ENCODE assay signal across 16 cellular contexts in the genomic region with DNA sequence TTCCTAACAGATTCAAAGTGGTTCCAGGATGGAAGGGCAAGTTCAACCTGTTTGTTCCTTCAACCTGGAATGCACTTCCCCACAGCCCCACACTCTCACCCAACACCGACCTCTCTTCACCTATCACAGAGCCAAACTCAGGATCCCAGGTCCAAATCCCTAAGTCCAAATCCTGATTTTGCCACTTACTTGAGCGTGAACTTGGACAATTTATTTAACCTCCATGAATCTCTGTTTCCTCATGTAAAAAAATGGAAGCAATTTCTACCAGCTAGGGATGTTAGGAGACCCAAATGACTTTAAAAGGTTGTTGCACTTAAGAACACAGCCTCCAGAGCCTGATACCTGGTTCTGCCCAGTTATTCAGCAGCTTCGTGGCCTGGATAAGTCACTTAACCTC. TPM values are rescaled to one million over a fixed set of nuclear protein-coding genes. Genes with fewer than 3 reads are reported as not detected.
A peak's percentile ranks its signal among the peaks of the same experiment; 100 is the strongest.
DNase-seq lines count a peak whose midpoint lies in the region; ATAC-seq and TF ChIP-seq lines count a peak whose summit lies in the region.
"Had no signal": no experiment of that assay in that cellular context is flagged by ENCODE, and none has a peak within 500 bp of the region (broad histone marks: within the 10 kb centered on the region; RNA-seq: fewer than 3 reads in every experiment).

No MANE protein-coding gene starts in this region.

- POLR2A ChIA-PET in HEK293T (lab: Yijun Ruan, JAX) = no interaction called here

- intact Hi-C loops in heart left ventricle (cut with DNase I) = loop anchor here in 1 of 10 donors (5.0 kb wide), 1 partner anchor 34 kb away; the partner anchor contains the start of gene PVR

- H3K9me3 ChIP-seq in heart left ventricle = no peaks in the 10 kb centered on the region
- H3K9me3 ChIP-seq in right atrium auricular region = no peaks in the 10 kb centered on the region
- no peaks in the 10 kb centered on the region for H3K9me3 ChIP-seq in SK-N-MC (ENCODE audit: low read depth, low read length)
- no peaks in the 10 kb centered on the region for H3K9me3 ChIP-seq in iPS-15b (ENCODE audit: control insufficient read depth, insufficient read depth, low read length)

- H3K4me1 ChIP-seq in heart left ventricle (peaks cover 0 to 36% (median 17%) of the 10 kb centered on the region in 12 donors), right atrium auricular region (peaks cover 0 to 15% of the 10 kb centered on the region in 2 donors), iPS-15b (ENCODE audit: control insufficient read depth, insufficient read depth, low read length) (peaks cover 18% of the 10 kb centered on the region)

- 68 to 78% (median 72%) methylated on average over 3 of the region's 3 CpGs for WGBS in heart left ventricle, 4 donors

- DNase-seq in heart left ventricle (no peak), right atrium auricular region (ENCODE audit: low spot score) (no peak), SK-N-MC (ENCODE audit: low read depth, low spot score) (no peak), superior temporal gyrus (ENCODE audit: extremely low spot score) (peak; percentile 8), NCI-H128 (lab: John Stamatoyannopoulos, UW; ENCODE audit: unreplicated experiment) (no peak), HEK293T (ENCODE audit: extremely low spot score) (no peak)
- DNase-seq: 8988T, C1 segment of cervical spinal cord, GDM1, NCI-H510A, NCI-H774 had no signal

- TF ChIP-seq CTCF in heart left ventricle (IDR thresholded peaks at IDR 0.05) = no peak
- no peak for TF ChIP-seq CTCF in right atrium auricular region (IDR thresholded peaks at IDR 0.05)

- H3K27ac ChIP-seq in heart left ventricle = peak overlapping the region in 10 of 12 donors; percentile 29 to 80 (median 68)
- H3K27ac ChIP-seq in right atrium auricular region = no peak overlapping the region
- H3K27ac ChIP-seq in SK-N-MC = peak overlapping the region; percentile 88

- CTCF ChIA-PET in HEK293T (lab: Yijun Ruan, JAX) = no interaction called here

- TF ChIP-seq POLR2A in heart left ventricle (IDR thresholded peaks at IDR 0.05) = no peak

- H3K4me3 ChIP-seq in heart left ventricle = no peak overlapping the region
- no peak overlapping the region for H3K4me3 ChIP-seq in right atrium auricular region
- peak overlapping the region; percentile 51 for H3K4me3 ChIP-seq in SK-N-MC
- H3K4me3 ChIP-seq in iPS-15b (ENCODE audit: low read depth, low read length) = no peak overlapping the region
- H3K4me3 ChIP-seq: GM12878, GM23248 had no signal

- H3K9ac ChIP-seq in SK-N-MC (ENCODE audit: insufficient read length) = no peak overlapping the region
- peak overlapping the region; percentile 16 for H3K9ac ChIP-seq in iPS-15b (ENCODE audit: low read depth, low read length)
- H3K9ac ChIP-seq: GM23248 had no signal

- no peaks in the 10 kb centered on the region for H3K27me3 ChIP-seq in heart left ventricle
- no peaks in the 10 kb centered on the region for H3K27me3 ChIP-seq in right atrium auricular region
- H3K27me3 ChIP-seq in iPS-15b (ENCODE audit: control insufficient read depth, insufficient read depth, low read length) = no peaks in the 10 kb centered on the region

- H3K36me3 ChIP-seq in heart left ventricle (no peaks in the 10 kb centered on the region), right atrium auricular region (no peaks in the 10 kb centered on the region), SK-N-MC (ENCODE audit: insufficient read depth, low read length) (no peaks in the 10 kb centered on the region), iPS-15b (ENCODE audit: control insufficient read depth, insufficient read depth, low read length) (no peaks in the 10 kb centered on the region)

- ATAC-seq in heart left ventricle (no peak), HG03457 (IDR thresholded peaks at IDR 0.05; ENCODE audit: unreplicated experiment) (no peak)
- ATAC-seq: GM12878 had no signal

TF ChIP-seq in HEK293T, 16 proteins besides CTCF, POLR2A, EP300 and RAD21:
- TF ChIP-seq SUZ12 (IDR thresholded peaks at IDR 0.05) (no peak), FOXA1 (IDR thresholded peaks at IDR 0.05) (no peak), TARDBP (IDR thresholded peaks at IDR 0.05) (no peak), LEF1 (IDR thresholded peaks at IDR 0.05; ENCODE audit: borderline replicate concordance) (no peak)

RNA-seq across cellular contexts. Expression of gene IGSF23, which starts 5.4 kb away (rescaled TPM):
- total RNA-seq in heart left ventricle (1 to 10 TPM in 1 of 9 donors, under 1 TPM in 1, not detected in 7; 0.21 to 3.5 TPM), right atrium auricular region (not detected)
- polyA plus RNA-seq in heart left ventricle = under 1 TPM in 1 of 2 donors, not detected in 1; 0.83 TPM
- total RNA-seq: GM12878, GM23248, MCF 10A had no signal
- polyA plus RNA-seq: GM12878 had no signal

RNA-seq across cellular contexts. Expression of gene PVR, which starts 35.8 kb away (rescaled TPM):
- 100 to 1,000 TPM in 2 of 9 donors, 10 to 100 TPM in 7; 33.7 to 140 (median 49.1) TPM for total RNA-seq in heart left ventricle
- 100 to 1,000 TPM in 1 of 2 donors, 10 to 100 TPM in 1; 34.1 to 143 TPM for polyA plus RNA-seq in heart left ventricle
- 100 to 1,000 TPM in 1 of 2 donors, 10 to 100 TPM in 1; 72.4 to 104 TPM for total RNA-seq in right atrium auricular region

Comparison
In these comparisons a context has a peak if more than half of its experiments do, and no peak if none do; other contexts are left out.
1. H3K27ac ChIP-seq: peak in heart left ventricle (10 of 12) and SK-N-MC (single experiment); none in right atrium auricular region (0 of 2).